In the genomic region with DNA sequence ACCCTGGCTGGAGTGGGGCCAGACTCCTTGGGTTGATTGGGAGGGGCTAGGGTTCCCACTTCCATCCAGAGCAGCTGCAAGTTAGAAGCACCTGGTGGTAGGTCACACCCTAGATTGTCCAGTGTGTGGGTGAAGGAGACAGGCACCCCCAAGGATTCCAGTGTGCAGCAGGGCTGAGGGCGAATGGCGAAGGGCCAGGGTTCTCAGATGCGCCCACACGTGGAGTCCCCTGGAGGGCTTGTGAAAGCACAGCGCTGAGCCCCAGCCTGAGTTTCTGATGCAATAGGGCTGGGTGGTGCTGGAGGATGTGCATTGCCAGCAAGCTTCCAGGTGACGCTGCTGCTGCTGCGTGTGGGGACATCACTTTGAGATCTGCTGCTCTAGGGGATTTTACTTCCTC, we compare ENCODE assay signal across 13 cellular contexts. TPM values are rescaled to one million over a fixed set of nuclear protein-coding genes. Genes with fewer than 3 reads are reported as not detected.
DNase-seq lines count a peak whose midpoint lies in the region; ATAC-seq and TF ChIP-seq lines count a peak whose summit lies in the region.
"Had no signal": no experiment of that assay in that cellular context is flagged by ENCODE, and none has a peak within 500 bp of the region (broad histone marks: within the 10 kb centered on the region; RNA-seq: fewer than 3 reads in every experiment).

No MANE protein-coding gene starts in this region.

- H3K36me3 ChIP-seq in Karpas-422 (ENCODE audit: insufficient read depth, low read length) (no peaks in the 10 kb centered on the region), lower lobe of right lung (no peaks in the 10 kb centered on the region)
- H3K36me3 ChIP-seq: esophagus squamous epithelium, tibial artery had no signal

- no peak overlapping the region for H2AFZ ChIP-seq in Karpas-422 (ENCODE audit: low read length)

- H3K9me2 ChIP-seq in Karpas-422 (replicated peaks; ENCODE audit: insufficient read depth, low read length) = no peaks in the 10 kb centered on the region

- TF ChIP-seq CTCF in lower lobe of right lung (IDR thresholded peaks at IDR 0.05) = no peak

- H3K27me3 ChIP-seq in Karpas-422 (ENCODE audit: low read length) (no peaks in the 10 kb centered on the region), lower lobe of right lung (ENCODE audit: low read depth) (no peaks in the 10 kb centered on the region)
- H3K27me3 ChIP-seq: esophagus squamous epithelium had no signal

- H3K79me2 ChIP-seq in Karpas-422 (ENCODE audit: low read length) = no peaks in the 10 kb centered on the region

- no peak overlapping the region for H3K27ac ChIP-seq in Karpas-422 (ENCODE audit: low read length)
- no peak overlapping the region for H3K27ac ChIP-seq in lower lobe of right lung
- H3K27ac ChIP-seq: esophagus squamous epithelium, tibial artery had no signal

- peak in 1 of 2 donors; percentile 9 for ATAC-seq in lower lobe of right lung

- no peaks in the 10 kb centered on the region for H3K9me3 ChIP-seq in Karpas-422 (ENCODE audit: low read length)
- no peaks in the 10 kb centered on the region for H3K9me3 ChIP-seq in lower lobe of right lung
- H3K9me3 ChIP-seq: esophagus squamous epithelium, tibial artery had no signal

- H3K4me3 ChIP-seq in Karpas-422 (ENCODE audit: low read length) = no peak overlapping the region
- no peak overlapping the region for H3K4me3 ChIP-seq in lower lobe of right lung
- H3K4me3 ChIP-seq: esophagus squamous epithelium, tibial artery had no signal

- intact Hi-C loops in lower lobe of right lung (cut with DNase I) = loop anchor here (5.0 kb wide), 1 partner anchor 207 kb away; no protein-coding TSS in a partner anchor

- no peak overlapping the region for H3K9ac ChIP-seq in Karpas-422 (ENCODE audit: low read length)

- DNase-seq in NCI-H1436 (lab: John Stamatoyannopoulos, UW) (peak; percentile 48), NCI-H1436 treated with DMSO at 0.1 percent for 48 hours (lab: John Stamatoyannopoulos, UW) (no peak), Karpas-422 (peak; percentile 45), SK-N-DZ (ENCODE audit: low spot score) (peak; percentile 67), lower lobe of right lung (peak; percentile 46), NCI-H510A (lab: John Stamatoyannopoulos, UW) (no peak), NCI-H187 (lab: John Stamatoyannopoulos, UW) (no peak), NCI-H526 treated with DMSO at 0.1 percent for 48 hours (lab: John Stamatoyannopoulos, UW) (no peak)
- DNase-seq: esophagus squamous epithelium had no signal

- H3K4me1 ChIP-seq in Karpas-422 (ENCODE audit: low read length) = no peaks in the 10 kb centered on the region
- H3K4me1 ChIP-seq in lower lobe of right lung = peaks cover 5% of the 10 kb centered on the region

- H4K20me1 ChIP-seq in Karpas-422 (ENCODE audit: insufficient read depth, low read depth, low read length) = no peaks in the 10 kb centered on the region

- no peak overlapping the region for H3K4me2 ChIP-seq in Karpas-422 (ENCODE audit: low read depth, low read length, poor library complexity, severe bottlenecking)

RNA-seq across cellular contexts. Expression of a gene that starts 25.4 kb away (rescaled TPM):
- not detected in 2 replicates for total RNA-seq in Karpas-422 (2014; rRNA removed; shearing (Covaris generic); ENCODE audit: low replicate concordance)
- not detected in 2 replicates for polyA plus RNA-seq in SK-N-DZ (2014; cell fraction: cytosol; rRNA removed)
- not detected in 2 replicates for polyA plus RNA-seq in SK-N-DZ (2014; cell fraction: nucleus; rRNA removed)
- total RNA-seq in lower lobe of right lung = not detected
- total RNA-seq: Calu3, esophagus squamous epithelium, LHCN-M2, SK-MEL-5 had no signal

RNA-seq across cellular contexts. Expression of a gene that starts 56.0 kb away (rescaled TPM):
- total RNA-seq in Karpas-422 (2014; rRNA removed; shearing (Covaris generic); ENCODE audit: low replicate concordance) = 26.0 and 26.3 TPM in 2 replicates
- 33.1 and 35.1 TPM in 2 replicates for polyA plus RNA-seq in SK-N-DZ (2014; cell fraction: cytosol; rRNA removed)
- 27.0 and 36.4 TPM in 2 replicates for polyA plus RNA-seq in SK-N-DZ (2014; cell fraction: nucleus; rRNA removed)
- total RNA-seq in lower lobe of right lung = 41.2 TPM

Comparison
In these comparisons a context has a peak if more than half of its experiments do, and no peak if none do; other contexts are left out.
1. DNase-seq: peak in NCI-H1436 (single experiment), Karpas-422 (single experiment), SK-N-DZ (single experiment) and lower lobe of right lung (single experiment); none in NCI-H1436 treated with DMSO at 0.1 percent for 48 hours (single experiment), NCI-H510A (single experiment), NCI-H187 (0 of 2) and NCI-H526 treated with DMSO at 0.1 percent for 48 hours (single experiment).